ENCODE assay signal across 10 cellular contexts in genomic region chr18:74869904-74870863, GRCh38.
DNase-seq lines count a peak whose midpoint lies in the region; ATAC-seq and TF ChIP-seq lines count a peak whose summit lies in the region.
"Had no signal": no experiment of that assay in that cellular context is flagged by ENCODE, and none has a peak within 500 bp of the region (broad histone marks: within the 10 kb centered on the region; RNA-seq: fewer than 3 reads in every experiment).

No MANE protein-coding gene starts in this region.

- H3K27me3 ChIP-seq in dorsolateral prefrontal cortex, result no peaks in the 10 kb centered on the region

- H3K4me3 ChIP-seq in dorsolateral prefrontal cortex, result no peak overlapping the region

- intact Hi-C loops in dorsolateral prefrontal cortex (cut with DNase I), result no loop called here

- in situ Hi-C loops in GM13977 (cut with MboI; ENCODE audit: low pct_unique_long_range_greater_than_20kb, low sequenced_read_pairs, unreplicated experiment), result no loop called here

- ATAC-seq in GM21390 (IDR thresholded peaks at IDR 0.05; ENCODE audit: unreplicated experiment), result peak; percentile 94
- peak; percentile 86 for ATAC-seq in HG03135 (IDR thresholded peaks at IDR 0.05; ENCODE audit: unreplicated experiment)
- ATAC-seq: activated CD8-positive, alpha-beta T cell treated with anti-CD3 and anti-CD28 coated beads, Interleukin-2, amount 10 ng/mL, durations not matched to agents 7 days and 5 days had no signal

- no peak overlapping the region for H3K27ac ChIP-seq in dorsolateral prefrontal cortex
- H3K27ac ChIP-seq: parathyroid adenoma had no signal

- peak; percentile 27 for DNase-seq in GM13977 (ENCODE audit: low spot score)
- DNase-seq in brain pericyte (ENCODE audit: low read depth, low spot score), result peak; percentile 11
- no peak for DNase-seq in GOT3 (lab: John Stamatoyannopoulos, UW)
- DNase-seq in dorsolateral prefrontal cortex, result no peak
- no peak for DNase-seq in NCI-H524 treated with DMSO at 0.1 percent for 48 hours (lab: John Stamatoyannopoulos, UW)
- DNase-seq in NCI-H1930 (lab: John Stamatoyannopoulos, UW), result no peak
- DNase-seq: activated CD8-positive, alpha-beta T cell treated with anti-CD3 and anti-CD28 coated beads, Interleukin-2, amount 10 ng/mL, durations not matched to agents 7 days and 5 days had no signal

- TF ChIP-seq CTCF in GM13977 (IDR thresholded peaks at IDR 0.05; ENCODE audit: extremely low read depth, insufficient read depth, missing control alignments), result no peak
- no peak for TF ChIP-seq CTCF in dorsolateral prefrontal cortex (IDR thresholded peaks at IDR 0.05 in 54 of 56, conservative IDR thresholded peaks at IDR 0.05 in 2 of 56; ENCODE audit: low read depth in 1 of 56, partially characterized antibody in 56 of 56)

Comparison
In these comparisons a context has a peak if more than half of its experiments do, and no peak if none do; other contexts are left out.
1. DNase-seq: peak in GM13977 (single experiment) and brain pericyte (single experiment); none in GOT3 (single experiment), dorsolateral prefrontal cortex (0 of 10), NCI-H524 treated with DMSO at 0.1 percent for 48 hours (single experiment) and NCI-H1930 (0 of 2).